8 cellular contexts compared by ENCODE assay signal in the genomic region with DNA sequence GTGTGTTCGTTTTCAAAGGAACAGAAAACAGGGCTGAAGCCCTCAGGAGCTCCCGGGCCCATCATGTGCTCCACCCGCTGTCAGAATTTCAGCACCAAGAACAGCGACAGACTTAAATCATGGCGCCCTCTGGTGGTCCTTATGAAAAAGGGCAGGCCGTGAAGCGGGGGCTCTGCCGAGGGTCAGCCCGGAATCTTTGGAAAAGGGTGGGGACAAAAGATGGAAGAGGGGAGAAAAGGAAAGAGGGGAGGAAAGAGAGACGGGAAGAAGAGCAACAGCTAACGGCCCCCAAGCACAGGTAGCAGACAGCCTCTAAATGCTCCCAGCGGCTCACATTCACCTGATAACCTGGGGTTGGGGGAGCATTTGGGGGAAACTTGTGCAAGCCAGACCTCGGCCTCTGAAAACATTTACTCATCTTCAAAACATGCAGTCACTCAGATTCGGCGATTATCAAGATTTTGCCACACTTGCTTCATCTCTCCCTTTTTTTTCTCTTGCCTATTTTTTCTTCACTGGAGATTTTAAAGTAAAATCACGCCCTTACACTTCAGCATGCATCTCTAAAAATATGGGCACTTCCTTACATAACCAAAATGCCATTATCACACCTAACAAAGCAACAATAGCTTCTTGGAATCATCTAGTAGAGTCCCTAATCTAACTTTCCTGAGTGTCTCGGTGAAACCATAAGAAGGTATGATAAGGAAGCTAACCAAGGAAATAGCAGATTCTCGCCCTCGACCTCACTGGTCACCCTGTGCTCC. TPM values are rescaled to one million over a fixed set of nuclear protein-coding genes. Genes with fewer than 3 reads are reported as not detected.
A peak's percentile ranks its signal among the peaks of the same experiment; 100 is the strongest.
DNase-seq lines count a peak whose midpoint lies in the region; ATAC-seq and TF ChIP-seq lines count a peak whose summit lies in the region.

No MANE protein-coding gene starts in this region.

- H3K27ac ChIP-seq in WERI-Rb-1: no peak overlapping the region
- no peak overlapping the region for H3K27ac ChIP-seq in left lung

- H3K4me3 ChIP-seq in AG04449 (ENCODE audit: low read depth, low read length): no peak overlapping the region
- H3K4me3 ChIP-seq in WERI-Rb-1 (ENCODE audit: low read depth, low read length): no peak overlapping the region
- H3K4me3 ChIP-seq in left lung: no peak overlapping the region

- ATAC-seq in left lung (peak; percentile 90), GM21367 (IDR thresholded peaks at IDR 0.05; ENCODE audit: unreplicated experiment) (no peak)

- intact Hi-C loops in left lung (cut with DNase I): no loop called here

- no peaks in the 10 kb centered on the region for H3K27me3 ChIP-seq in WERI-Rb-1 (ENCODE audit: insufficient read depth, low read depth, severe bottlenecking)
- peaks cover 0 to 72% of the 10 kb centered on the region in 2 donors for H3K27me3 ChIP-seq in left lung

- H3K9me3 ChIP-seq in WERI-Rb-1 (ENCODE audit: severe bottlenecking) (peaks cover 9% of the 10 kb centered on the region), left lung (peaks cover 0 to 8% of the 10 kb centered on the region in 2 donors)

- CTCF ChIA-PET in AG04449 (lab: Yijun Ruan, JAX): interaction anchor here (0.6 to 8.1 kb wide), 31 partner anchors 7 to 297 kb away, joined by 3 to 112 read pairs (median 4); a partner anchor contains a TSS

- in situ Hi-C loops in GM13977 (cut with MboI; ENCODE audit: low pct_unique_long_range_greater_than_20kb, low sequenced_read_pairs, unreplicated experiment): no loop called here

- POLR2A ChIA-PET in AG04449 (lab: Yijun Ruan, JAX): no interaction called here

- H3K36me3 ChIP-seq in WERI-Rb-1 (no peaks in the 10 kb centered on the region), left lung (no peaks in the 10 kb centered on the region)

- TF ChIP-seq CTCF in AG04449 (IDR thresholded peaks at IDR 0.05; ENCODE audit: insufficient read depth, low read length, missing control alignments): peak; percentile 91
- peak; percentile 95 for TF ChIP-seq CTCF in GM13977 (IDR thresholded peaks at IDR 0.05; ENCODE audit: extremely low read depth, insufficient read depth, missing control alignments)
- TF ChIP-seq CTCF in WERI-Rb-1 (IDR thresholded peaks at IDR 0.05; ENCODE audit: low read depth, low read length): peak; percentile 71
- peak; percentile 74 to 83 for TF ChIP-seq CTCF in left lung (IDR thresholded peaks at IDR 0.05)

- H3K4me1 ChIP-seq in left lung: no peaks in the 10 kb centered on the region

- peak; percentile 12 for DNase-seq in AG04449 (ENCODE audit: low read depth, low spot score)
- DNase-seq in GM13977 (ENCODE audit: low spot score): peak; percentile 77
- peak; percentile 75 for DNase-seq in NCI-H1694 treated with DMSO at 0.1 percent for 48 hours (lab: John Stamatoyannopoulos, UW)
- DNase-seq in WERI-Rb-1: peak; percentile 69
- peak; percentile 31 for DNase-seq in central memory CD4-positive, alpha-beta T cell
- no peak for DNase-seq in left lung
- DNase-seq in stimulated activated CD8-positive, alpha-beta memory T cell treated with anti-CD3 and anti-CD28 coated beads, Interleukin-12 subunit alpha, Interleukin-12 subunit beta, amount 100 ng/mL, for 4 hours (ENCODE audit: low read depth): peak; percentile 4

RNA-seq across cellular contexts. Expression of a gene that starts 28.1 kb away (rescaled TPM):
- total RNA-seq in left lung: 10 to 100 TPM; 27.3 to 38.3 TPM

Comparison
In these comparisons a context has a peak if more than half of its experiments do, and no peak if none do; other contexts are left out.
1. DNase-seq: peak in AG04449 (single experiment), GM13977 (single experiment), NCI-H1694 treated with DMSO at 0.1 percent for 48 hours (single experiment), WERI-Rb-1 (single experiment), central memory CD4-positive, alpha-beta T cell (single experiment) and stimulated activated CD8-positive, alpha-beta memory T cell treated with anti-CD3 and anti-CD28 coated beads, Interleukin-12 subunit alpha, Interleukin-12 subunit beta, amount 100 ng/mL, for 4 hours (single experiment); none in left lung (0 of 2).
2. Peak in every context shown above with its lines, with median percentiles within 50 percentile points of each other: CTCF ChIP-seq.